Comparison of ENCODE assay signal across 8 cellular contexts in the genomic region with DNA sequence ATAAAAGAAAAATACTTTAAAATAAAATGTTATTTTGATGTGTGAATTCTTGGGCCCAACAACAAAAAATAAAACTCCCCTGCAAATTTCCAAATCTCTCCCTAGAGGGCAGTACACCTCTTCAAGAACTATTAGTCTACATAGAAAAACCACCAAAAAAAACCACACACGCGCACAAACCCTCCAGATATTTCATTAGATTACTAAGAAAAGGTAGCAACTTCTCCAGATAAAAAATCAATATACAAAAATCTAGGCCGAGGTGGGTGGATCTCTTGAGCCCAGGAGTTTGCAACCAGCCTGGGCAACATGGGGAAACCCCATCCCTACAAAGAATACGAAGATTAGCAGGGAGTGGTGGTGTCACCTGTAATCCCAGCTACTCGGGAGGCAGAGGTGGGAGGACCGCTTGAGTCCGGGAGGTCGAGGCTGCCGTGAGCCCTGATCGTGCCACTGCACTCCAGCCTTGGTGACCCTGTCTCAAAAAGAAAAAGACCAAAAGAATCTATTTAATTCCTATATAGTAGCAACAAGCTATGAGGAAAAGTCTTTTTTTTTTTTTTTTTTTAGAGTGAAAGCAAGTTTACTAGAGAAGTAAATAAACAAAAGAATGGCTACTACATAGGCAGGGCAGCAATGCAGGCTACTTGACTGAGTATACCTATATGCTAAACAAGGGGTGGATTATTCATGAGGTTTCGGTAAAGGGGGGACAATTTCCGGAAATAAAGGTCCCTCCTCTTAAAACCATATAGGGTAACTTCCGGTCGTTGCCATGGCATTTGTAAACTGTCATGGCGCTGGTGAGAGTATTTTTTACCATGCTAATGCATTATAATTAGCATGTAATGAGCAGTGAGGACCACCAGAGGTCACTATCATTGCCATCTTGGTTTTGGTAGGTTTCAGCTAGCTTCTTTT. TPM values are rescaled to one million over a fixed set of nuclear protein-coding genes. Genes with fewer than 3 reads are reported as not detected.
DNase-seq lines count a peak whose midpoint lies in the region; ATAC-seq and TF ChIP-seq lines count a peak whose summit lies in the region.

No MANE protein-coding gene starts in this region.

- no peak overlapping the region for H2AFZ ChIP-seq in GM23338

- H3K9me3 ChIP-seq in gastroesophageal sphincter: no peaks in the 10 kb centered on the region
- no peaks in the 10 kb centered on the region for H3K9me3 ChIP-seq in neutrophil
- H3K9me3 ChIP-seq in thyroid gland: no peaks in the 10 kb centered on the region

- peak; percentile 69 to 81 for TF ChIP-seq CTCF in GM23338 (conservative IDR thresholded peaks at IDR 0.05; ENCODE audit: low read depth in 2 of 2)
- TF ChIP-seq CTCF in RWPE1 (conservative IDR thresholded peaks at IDR 0.05; ENCODE audit: low read depth): peak; percentile 49
- peak; percentile 56 to 86 (median 78) for TF ChIP-seq CTCF in gastroesophageal sphincter (IDR thresholded peaks at IDR 0.05)
- TF ChIP-seq CTCF in neutrophil (IDR thresholded peaks at IDR 0.05): peak; percentile 55
- peak; percentile 35 to 85 (median 66) for TF ChIP-seq CTCF in thyroid gland (IDR thresholded peaks at IDR 0.05)

- H3K4me2 ChIP-seq in GM23338: no peak overlapping the region

- H3K27ac ChIP-seq in GM23338 (ENCODE audit: low read depth): no peak overlapping the region
- H3K27ac ChIP-seq in RWPE1: no peak overlapping the region
- peak overlapping the region in 2 of 4 donors; percentile 38 to 50 for H3K27ac ChIP-seq in gastroesophageal sphincter
- H3K27ac ChIP-seq in neutrophil: no peak overlapping the region
- H3K27ac ChIP-seq in thyroid gland: peak overlapping the region in 1 of 3 donors; percentile 4

- TF ChIP-seq POLR2A in gastroesophageal sphincter (IDR thresholded peaks at IDR 0.05): no peak
- TF ChIP-seq POLR2A in thyroid gland (IDR thresholded peaks at IDR 0.05): no peak

- DNase-seq in EL (peak; percentile 94), GM23338 (ENCODE audit: low spot score) (peak; percentile 97), LoVo (ENCODE audit: low spot score) (peak; percentile 86), RWPE1 (ENCODE audit: low spot score) (peak; percentile 73), thyroid gland (peak; percentile 77 to 81)
- peak; percentile 76 for DNase-seq in activated gamma-delta T cell treated with anti-CD3 and anti-CD28 coated beads, Interleukin-2, amount 50 U/mL, for 16 hours (ENCODE audit: low read depth)

- H3K9me2 ChIP-seq in GM23338 (ENCODE audit: insufficient read depth): no peaks in the 10 kb centered on the region

- no peaks in the 10 kb centered on the region; the same call in 2 of the 3 replicates for H3K36me3 Mint-ChIP-seq in GM23338 (ENCODE audit: low read depth)

- 0 out of 2 replicates have a peak, but pooled peaks cover 5% of the 10 kb centered on the region for H3K4me1 ChIP-seq in GM23338 (ENCODE audit: insufficient read depth)
- H3K4me1 ChIP-seq in gastroesophageal sphincter: peaks cover 0 to 16% (median 4%) of the 10 kb centered on the region in 3 donors
- peaks cover 6 to 12% of the 10 kb centered on the region in 2 experiments for H3K4me1 ChIP-seq in neutrophil (ENCODE audit: control insufficient read depth in 1 of 2, insufficient read depth in 1 of 2, low read depth in 1 of 2, low read length in 1 of 2)
- H3K4me1 ChIP-seq in thyroid gland: peaks cover 0 to 12% of the 10 kb centered on the region in 2 donors

- no peaks in the 10 kb centered on the region for H3F3A ChIP-seq in GM23338 (replicated peaks; ENCODE audit: low read depth)

- peak overlapping the region; percentile 81; the same call in 1 of the 2 replicates for H3K27ac Mint-ChIP-seq in GM23338

- CTCF ChIA-PET in RWPE1 (lab: Yijun Ruan, JAX): interaction anchor here (0.6 to 2.9 kb wide), 26 partner anchors 8 to 934 kb away, joined by 3 to 22 read pairs (median 4); partner anchors contain the start of gene LRRC32

- H3K4me3 ChIP-seq in GM23338 (peak overlapping the region; percentile 13; the same call in 1 of the 2 replicates), gastroesophageal sphincter (peak overlapping the region; percentile 37 to 42), neutrophil (ENCODE audit: low read depth in 1 of 2, low read length in 1 of 2) (peak overlapping the region in 1 of 2 experiments; percentile 17), thyroid gland (replicated peaks in 1 of 3) (peak overlapping the region in 1 of 3 donors; percentile 26)

- peak overlapping the region; percentile 1; the same call in 2 of the 3 replicates for H3K4me3 Mint-ChIP-seq in GM23338

- H3K36me3 ChIP-seq in GM23338 (ENCODE audit: insufficient read depth) (no peaks in the 10 kb centered on the region), gastroesophageal sphincter (no peaks in the 10 kb centered on the region), neutrophil (no peaks in the 10 kb centered on the region), thyroid gland (no peaks in the 10 kb centered on the region)

- no peaks in the 10 kb centered on the region; the same call in 2 of the 3 replicates for H3K9me3 Mint-ChIP-seq in GM23338

- peaks cover 18% of the 10 kb centered on the region for H3K27me3 Mint-ChIP-seq in GM23338 (ENCODE audit: insufficient read depth, low read depth, poor library complexity)

- H3K79me2 ChIP-seq in GM23338 (replicated peaks; ENCODE audit: insufficient read depth): no peaks in the 10 kb centered on the region

- POLR2A ChIA-PET in RWPE1 (lab: Yijun Ruan, JAX; ENCODE audit: low non-redundant PET): no interaction called here

- no peak for TF ChIP-seq EP300 in gastroesophageal sphincter (IDR thresholded peaks at IDR 0.05)

- intact Hi-C loops in thyroid gland (cut with DNase I): loop anchor here (10.0 kb wide), 1 partner anchor 148 kb away; no protein-coding TSS in a partner anchor

- no peaks in the 10 kb centered on the region; the same call in 1 of the 2 replicates for H4K20me1 ChIP-seq in GM23338 (replicated peaks; ENCODE audit: insufficient read depth)

- WGBS in gastroesophageal sphincter (ENCODE audit: low coverage in 1 of 2), 2 donors: 9 to 10% methylated on average over 14 of the region's 15 CpGs
- 10 to 19% methylated on average over 15 of the region's 15 CpGs for WGBS in thyroid gland, 2 donors

- ATAC-seq in GM23338 (peak; percentile 72), gastroesophageal sphincter (peak; percentile 90)

- H3K27me3 ChIP-seq in GM23338 (ENCODE audit: insufficient read depth): peaks cover 5% of the 10 kb centered on the region; the same call in 1 of the 2 replicates
- peaks cover 40% of the 10 kb centered on the region for H3K27me3 ChIP-seq in gastroesophageal sphincter
- H3K27me3 ChIP-seq in neutrophil: peaks cover 46% of the 10 kb centered on the region
- H3K27me3 ChIP-seq in thyroid gland: no peaks in the 10 kb centered on the region

- H3K4me1 Mint-ChIP-seq in GM23338: peaks cover 9% of the 10 kb centered on the region

TF ChIP-seq in GM23338, 12 proteins besides CTCF, POLR2A, EP300 and RAD21 (continues in another document):
- TF ChIP-seq NANOG (IDR thresholded peaks at IDR 0.05; ENCODE audit: borderline replicate concordance): no peak

RNA-seq across cellular contexts. Expression of gene B3GNT6, which starts 13.1 kb away (rescaled TPM):
- total RNA-seq in GM23338 (2014; rRNA removed; shearing (Covaris generic)): not detected in 2 replicates
- polyA plus RNA-seq in GM23338 (2016; fragmentation: Nextera tagmentation; extraction: Ambion mirVana): not detected in 2 replicates
- total RNA-seq in gastroesophageal sphincter: under 1 TPM in 1 of 4 donors, not detected in 3; 0.62 TPM
- under 1 TPM in 1 of 4 donors, not detected in 3; 0.40 TPM for total RNA-seq in thyroid gland

RNA-seq across cellular contexts. Expression of gene CAPN5, which starts 19.5 kb away (rescaled TPM):
- total RNA-seq in GM23338 (2014; rRNA removed; shearing (Covaris generic)): 23.2 and 32.2 TPM in 2 replicates
- polyA plus RNA-seq in GM23338 (2016; fragmentation: Nextera tagmentation; extraction: Ambion mirVana): 10.2 TPM in 2 replicates
- total RNA-seq in gastroesophageal sphincter (1 to 10 TPM; 4.1 to 9.4 (median 7.7) TPM), thyroid gland (1 to 10 TPM; 3.0 to 5.6 (median 4.1) TPM)

RNA-seq across cellular contexts. Expression of gene OMP, which starts 55.4 kb away (rescaled TPM):
- total RNA-seq in GM23338 (2014; rRNA removed; shearing (Covaris generic)): 1.0 TPM in 1 of 2 replicates, not detected in the other
- polyA plus RNA-seq in GM23338 (2016; fragmentation: Nextera tagmentation; extraction: Ambion mirVana): not detected in 2 replicates
- not detected for total RNA-seq in gastroesophageal sphincter
- 1 to 10 TPM in 1 of 4 donors, not detected in 3; 2.3 TPM for total RNA-seq in thyroid gland
